25 cellular contexts compared by ENCODE assay signal in genomic region chrX:66622209-66622608, GRCh38. TPM values are rescaled to one million over a fixed set of nuclear protein-coding genes. Genes with fewer than 3 reads are reported as not detected.
DNase-seq lines count a peak whose midpoint lies in the region; ATAC-seq lines count a peak whose summit lies in the region.
"Had no signal": no experiment of that assay in that cellular context is flagged by ENCODE, and none has a peak within 500 bp of the region (broad histone marks: within the 10 kb centered on the region; RNA-seq: fewer than 3 reads in every experiment).

No MANE protein-coding gene starts in this region.

- H3K9me3 ChIP-seq in neuronal stem cell (replicated peaks in 1 of 2; ENCODE audit: control insufficient read depth in 2 of 2, insufficient read depth in 1 of 2, low read depth in 1 of 2, low read length in 2 of 2), result no peaks in the 10 kb centered on the region
- H3K9me3 ChIP-seq: A549, Caco-2, Peyer's patch had no signal

- no peak overlapping the region for H3K14ac ChIP-seq in neuronal stem cell (ENCODE audit: low read length)

- DNase-seq in EL (peak; percentile 13), LHCN-M2 (ENCODE audit: low read depth) (peak; percentile 83), fibroblast of gingiva (ENCODE audit: low read depth) (peak; percentile 61), neuronal stem cell (ENCODE audit: low spot score) (no peak)
- no peak for DNase-seq in activated naive CD4-positive, alpha-beta T cell (lab: John Stamatoyannopoulos, UW)
- DNase-seq in activated CD4-positive, alpha-beta T cell treated with anti-CD3 and anti-CD28 coated beads, Interleukin-2, amount 50 U/mL, for 1 hour, result no peak
- DNase-seq: Caco-2; CD4-positive, alpha-beta memory T cell; DMS 273 treated with DMSO at 0.1 percent for 48 hours; DND-41; GDM1; H7; NCI-H1105; NCI-H1694 treated with DMSO at 0.1 percent for 48 hours; NCI-H2081 treated with DMSO at 0.1 percent for 48 hours; NCI-H2171 treated with DMSO at 0.1 percent for 48 hours; NCI-H446; NCI-H526; Peyer's patch had no signal

- H3K4me3 ChIP-seq in neuronal stem cell (ENCODE audit: low read length in 2 of 2), result no peak overlapping the region
- H3K4me3 ChIP-seq: A549, BLaER1, Peyer's patch had no signal

- H3K27ac ChIP-seq in neuronal stem cell (replicated peaks; ENCODE audit: low read length), result no peak overlapping the region
- H3K27ac ChIP-seq: A549, BLaER1, KMS-11, Peyer's patch had no signal

- H3K27me3 ChIP-seq in neuronal stem cell (ENCODE audit: control insufficient read depth in 3 of 3, insufficient read depth in 3 of 3, low read depth in 1 of 3, low read length in 3 of 3), result no peaks in the 10 kb centered on the region
- H3K27me3 ChIP-seq: Peyer's patch had no signal

- no peak overlapping the region for H3K9ac ChIP-seq in neuronal stem cell (ENCODE audit: low read depth, low read length, poor library complexity)
- H3K9ac ChIP-seq: BLaER1, KMS-11 had no signal

- no peak overlapping the region for H3K18ac ChIP-seq in neuronal stem cell (ENCODE audit: low read length)

- no peak overlapping the region for H2BK15ac ChIP-seq in neuronal stem cell (ENCODE audit: low read length)

- no peak overlapping the region for H3K23ac ChIP-seq in neuronal stem cell (ENCODE audit: low read depth, low read length, poor library complexity)

- H2BK120ac ChIP-seq in neuronal stem cell (ENCODE audit: low read depth, low read length), result no peak overlapping the region

- no peak overlapping the region for H2BK12ac ChIP-seq in neuronal stem cell (ENCODE audit: low read length)

- no peaks in the 10 kb centered on the region for H3K79me1 ChIP-seq in neuronal stem cell (ENCODE audit: low read depth, low read length)

- no peak overlapping the region for H4K91ac ChIP-seq in neuronal stem cell (ENCODE audit: low read depth, low read length, poor library complexity)

- H2BK5ac ChIP-seq in neuronal stem cell (ENCODE audit: low read length), result no peak overlapping the region

- H2AK5ac ChIP-seq in neuronal stem cell (ENCODE audit: low read depth, low read length), result no peak overlapping the region

- ATAC-seq in GM19467 (IDR thresholded peaks at IDR 0.05; ENCODE audit: unreplicated experiment), result no peak
- no peak for ATAC-seq in HG03175 (IDR thresholded peaks at IDR 0.05; ENCODE audit: unreplicated experiment)
- ATAC-seq: A549, SK-N-SH treated with all-trans-retinoic acid at 6 μM for 48 hours had no signal

- H3K4me1 ChIP-seq in neuronal stem cell (ENCODE audit: control insufficient read depth in 2 of 2, insufficient read depth in 1 of 2, low read depth in 1 of 2, low read length in 2 of 2), result no peaks in the 10 kb centered on the region
- H3K4me1 ChIP-seq: Caco-2, Peyer's patch had no signal

- WGBS in neuronal stem cell (ENCODE audit: extremely low coverage in 2 of 2, insufficient read length in 2 of 2, insufficient replicate concordance in 1 of 2), 2 donors, result no CpG with 5 or more reads among the region's 3 CpGs

- H3K36me3 ChIP-seq in neuronal stem cell (replicated peaks in 1 of 2; ENCODE audit: control insufficient read depth in 2 of 2, insufficient read depth in 2 of 2, low read length in 2 of 2), result peaks cover 0 to 3% of the 10 kb centered on the region in 2 donors
- H3K36me3 ChIP-seq: BLaER1, Peyer's patch had no signal

- H4K8ac ChIP-seq in neuronal stem cell (ENCODE audit: low read depth, low read length), result peak overlapping the region; percentile 17

- no peak overlapping the region for H2AFZ ChIP-seq in neuronal stem cell (ENCODE audit: low read length)

- no peak overlapping the region for H3K4ac ChIP-seq in neuronal stem cell (ENCODE audit: low read length)

- H3K4me2 ChIP-seq in neuronal stem cell (ENCODE audit: insufficient read depth, low read length, poor library complexity, severe bottlenecking), result no peak overlapping the region
- H3K4me2 ChIP-seq: A549, BLaER1, KMS-11 had no signal

RNA-seq across cellular contexts. Expression of gene EDA2R, which starts 16.7 kb away (rescaled TPM):
- 27.2 and 27.8 TPM in 2 replicates for total RNA-seq in LHCN-M2 (2014; rRNA removed)
- polyA plus RNA-seq in LHCN-M2 (2012), result 8.3 TPM
- polyA plus RNA-seq in neuronal stem cell (2013, experiment 1 of 2), result 8.3 TPM
- 8.3 TPM for polyA plus RNA-seq in neuronal stem cell (2013, experiment 2 of 2)
- total RNA-seq: Caco-2 had no signal

Comparison
In these comparisons a context has a peak if more than half of its experiments do, and no peak if none do; other contexts are left out.
1. DNase-seq: peak in EL (single experiment), LHCN-M2 (single experiment) and fibroblast of gingiva (single experiment); none in neuronal stem cell (single experiment), activated naive CD4-positive, alpha-beta T cell (0 of 4) and activated CD4-positive, alpha-beta T cell treated with anti-CD3 and anti-CD28 coated beads, Interleukin-2, amount 50 U/mL, for 1 hour (single experiment).